17 cellular contexts compared by ENCODE assay signal in genomic region chr17:64083093-64083492, GRCh38. TPM values are rescaled to one million over a fixed set of nuclear protein-coding genes. Genes with fewer than 3 reads are reported as not detected.
DNase-seq lines count a peak whose midpoint lies in the region; ATAC-seq, FAIRE-seq and TF ChIP-seq lines count a peak whose summit lies in the region.
"Had no signal": no experiment of that assay in that cellular context is flagged by ENCODE, and none has a peak within 500 bp of the region (broad histone marks: within the 10 kb centered on the region; RNA-seq: fewer than 3 reads in every experiment).

No MANE protein-coding gene starts in this region.

- H3K9me3 ChIP-seq in RWPE2 (ENCODE audit: severe bottlenecking) (no peaks in the 10 kb centered on the region), keratinocyte (ENCODE audit: control insufficient read depth, low read depth, low read length) (no peaks in the 10 kb centered on the region), thyroid gland (no peaks in the 10 kb centered on the region)
- H3K9me3 ChIP-seq: suprapubic skin had no signal

- peaks cover 2% of the 10 kb centered on the region for H3K79me2 ChIP-seq in keratinocyte (ENCODE audit: control insufficient read depth, insufficient read depth, low read length)

- no peak for TF ChIP-seq CTCF in RWPE2 (IDR thresholded peaks at IDR 0.05; ENCODE audit: poor library complexity, severe bottlenecking)
- TF ChIP-seq CTCF in keratinocyte (optimal IDR thresholded peaks at IDR 0.05 in 1 of 3, IDR thresholded peaks at IDR 0.05 in 1 of 3, conservative IDR thresholded peaks at IDR 0.05 in 1 of 3; ENCODE audit: extremely low read depth in 1 of 3, insufficient read depth in 2 of 3, low read length in 3 of 3) = no peak
- TF ChIP-seq CTCF in thyroid gland (IDR thresholded peaks at IDR 0.05) = no peak

- DNase-seq in activated CD4-positive, alpha-beta T cell treated with anti-CD3 and anti-CD28 coated beads, Interleukin-2, amount 10 ng/mL, durations not matched to agents 7 days and 5 days = no peak
- no peak for DNase-seq in activated CD4-positive, alpha-beta T cell treated with anti-CD3 and anti-CD28 coated beads, Interleukin-2, amount 50 U/mL, for 48 hours
- DNase-seq in RWPE2 (ENCODE audit: low spot score) (no peak), keratinocyte (ENCODE audit: low read depth, low spot score) (no peak), thyroid gland (no peak), KG1 (lab: John Stamatoyannopoulos, UW) (no peak), middle frontal gyrus (ENCODE audit: extremely low spot score, low spot score) (no peak), NCI-H774 (lab: John Stamatoyannopoulos, UW) (no peak)
- DNase-seq: activated naive CD4-positive, alpha-beta T cell treated with anti-CD3 and anti-CD28 coated beads for 36 hours; central memory CD4-positive, alpha-beta T cell; left colon; NCI-H1105; NCI-H345; T-helper 2 cell had no signal

- H2AFZ ChIP-seq in keratinocyte (ENCODE audit: control insufficient read depth, low read length) = no peak overlapping the region

- H3K4me3 Mint-ChIP-seq in activated CD4-positive, alpha-beta T cell treated with anti-CD3 and anti-CD28 coated beads, Interleukin-2, amount 10 ng/mL, durations not matched to agents 7 days and 5 days = peak overlapping the region; percentile 34
- H3K4me3 Mint-ChIP-seq: nephron had no signal

- no peaks in the 10 kb centered on the region for H3K27me3 ChIP-seq in RWPE2 (ENCODE audit: insufficient read depth, poor library complexity, severe bottlenecking)
- no peaks in the 10 kb centered on the region for H3K27me3 ChIP-seq in keratinocyte (ENCODE audit: control insufficient read depth, extremely low read depth, insufficient read depth, low read length)
- H3K27me3 ChIP-seq in thyroid gland = no peaks in the 10 kb centered on the region
- H3K27me3 ChIP-seq: suprapubic skin had no signal

- H3K9me3 Mint-ChIP-seq in activated CD4-positive, alpha-beta T cell treated with anti-CD3 and anti-CD28 coated beads, Interleukin-2, amount 10 ng/mL, durations not matched to agents 7 days and 5 days = no peaks in the 10 kb centered on the region
- H3K9me3 Mint-ChIP-seq: activated naive CD4-positive, alpha-beta T cell treated with anti-CD3 and anti-CD28 coated beads for 36 hours; nephron had no signal

- no peaks in the 10 kb centered on the region for H3K9me1 ChIP-seq in keratinocyte (ENCODE audit: control insufficient read depth, extremely low read depth, insufficient read depth, low read length)

- peak overlapping the region; percentile 64 for H3K9ac ChIP-seq in keratinocyte (ENCODE audit: control insufficient read depth, extremely low read depth, insufficient read depth, low read length)

- H3K36me3 Mint-ChIP-seq in activated CD4-positive, alpha-beta T cell treated with anti-CD3 and anti-CD28 coated beads, Interleukin-2, amount 10 ng/mL, durations not matched to agents 7 days and 5 days (ENCODE audit: low read depth) = peaks cover 38% of the 10 kb centered on the region

- 80 to 85% methylated on average over 3 of the region's 3 CpGs for WGBS in thyroid gland, 2 donors

- H3K27ac ChIP-seq in RWPE2 (ENCODE audit: poor library complexity, severe bottlenecking) = peak overlapping the region; percentile 83
- H3K27ac ChIP-seq in keratinocyte (ENCODE audit: control insufficient read depth, insufficient read depth, low read length) = peak overlapping the region; percentile 91
- H3K27ac ChIP-seq in thyroid gland = peak overlapping the region; percentile 72 to 77 (median 72)

- dilution Hi-C loops in keratinocyte (cut with MboI; ENCODE audit: extremely low pct_ligation_motif_present, low sequenced_read_pairs) = no loop called here

- H3K36me3 ChIP-seq in RWPE2 (ENCODE audit: low read depth) = no peaks in the 10 kb centered on the region
- H3K36me3 ChIP-seq in keratinocyte (ENCODE audit: control insufficient read depth in 2 of 2, extremely low read depth in 1 of 2, insufficient read depth in 2 of 2, low read length in 2 of 2) = peaks cover 2 to 13% of the 10 kb centered on the region in 2 experiments
- H3K36me3 ChIP-seq in thyroid gland = no peaks in the 10 kb centered on the region

- intact Hi-C loops in thyroid gland (cut with DNase I) = no loop called here

- H3K27me3 Mint-ChIP-seq in activated CD4-positive, alpha-beta T cell treated with anti-CD3 and anti-CD28 coated beads, Interleukin-2, amount 10 ng/mL, durations not matched to agents 7 days and 5 days = no peaks in the 10 kb centered on the region

- H3K4me3 ChIP-seq in RWPE2 (ENCODE audit: severe bottlenecking) (no peak overlapping the region), keratinocyte (ENCODE audit: control insufficient read depth in 2 of 3, extremely low read depth in 1 of 3, insufficient read depth in 2 of 3, low read depth in 1 of 3, low read length in 3 of 3) (no peak overlapping the region), thyroid gland (replicated peaks in 1 of 3) (no peak overlapping the region)
- H3K4me3 ChIP-seq: suprapubic skin had no signal

- no peak overlapping the region for H3K4me2 ChIP-seq in keratinocyte (ENCODE audit: control insufficient read depth, extremely low read depth, insufficient read depth, low read depth, low read length)

- FAIRE-seq in keratinocyte (lab: Jason Lieb, UNC) = no peak
- FAIRE-seq: HTR-8/SVneo had no signal

- POLR2A ChIA-PET in activated CD4-positive, alpha-beta T cell treated with anti-CD3 and anti-CD28 coated beads, Interleukin-2, amount 10 ng/mL, durations not matched to agents 7 days and 5 days (lab: Charles Lee) = no interaction called here

- H3K4me1 ChIP-seq in RWPE2 (ENCODE audit: insufficient read depth, poor library complexity, severe bottlenecking) (peaks cover 41% of the 10 kb centered on the region), keratinocyte (ENCODE audit: control insufficient read depth, extremely low read depth, insufficient read depth, low read length) (peaks cover 42% of the 10 kb centered on the region), thyroid gland (peaks cover 22 to 52% of the 10 kb centered on the region in 2 donors)

- CTCF ChIA-PET in activated CD4-positive, alpha-beta T cell treated with anti-CD3 and anti-CD28 coated beads, Interleukin-2, amount 10 ng/mL, durations not matched to agents 7 days and 5 days (lab: Charles Lee) = interaction anchor here (0.6 kb wide), 1 partner anchor 65 kb away, joined by 3 read pairs; no protein-coding TSS in a partner anchor

- no peak overlapping the region for H3K27ac Mint-ChIP-seq in activated CD4-positive, alpha-beta T cell treated with anti-CD3 and anti-CD28 coated beads, Interleukin-2, amount 10 ng/mL, durations not matched to agents 7 days and 5 days
- H3K27ac Mint-ChIP-seq: activated naive CD4-positive, alpha-beta T cell treated with anti-CD3 and anti-CD28 coated beads for 36 hours had no signal

- H3K4me1 Mint-ChIP-seq in activated CD4-positive, alpha-beta T cell treated with anti-CD3 and anti-CD28 coated beads, Interleukin-2, amount 10 ng/mL, durations not matched to agents 7 days and 5 days = peaks cover 29% of the 10 kb centered on the region

- no peak for ATAC-seq in RWPE2 (ENCODE audit: low read depth)

- no peaks in the 10 kb centered on the region for H4K20me1 ChIP-seq in keratinocyte (ENCODE audit: control insufficient read depth, extremely low read depth, insufficient read depth, low read length)

- no peak for TF ChIP-seq POLR2A in thyroid gland (IDR thresholded peaks at IDR 0.05)

RNA-seq across cellular contexts. Expression of gene ERN1, which starts 46.9 kb away (rescaled TPM):
- total RNA-seq in activated CD4-positive, alpha-beta T cell treated with anti-CD3 and anti-CD28 coated beads, Interleukin-2, amount 10 ng/mL, durations not matched to agents 7 days and 5 days = 10 to 100 TPM; 50.1 to 57.5 TPM
- polyA plus RNA-seq in keratinocyte = 5.4 to 7.1 TPM (median 7.1 TPM) in 3 replicates
- 3.6 TPM for polyA plus RNA-seq in keratinocyte (2011; ENCODE audit: low read depth)
- 3.5 and 5.0 TPM in 2 replicates for polyA plus RNA-seq in keratinocyte (2011; cell fraction: cytosol; rRNA removed)
- 23.0 and 26.6 TPM in 2 replicates for polyA plus RNA-seq in keratinocyte (2011; cell fraction: nucleus; rRNA removed)
- 4.8 and 10.7 TPM in 2 replicates for polyA plus RNA-seq in keratinocyte (2012; ENCODE audit: low replicate concordance)
- 14.4 to 28.3 TPM (median 18.1 TPM) in 3 replicates for polyA minus RNA-seq in keratinocyte
- 7.1 TPM for polyA minus RNA-seq in keratinocyte (2011; cell fraction: cytosol; rRNA and poly(A)+ RNA removed)
- 17.1 and 29.8 TPM in 2 replicates for polyA minus RNA-seq in keratinocyte (2011; cell fraction: nucleus; rRNA and poly(A)+ RNA removed)
- total RNA-seq in thyroid gland = 10 to 100 TPM in 3 of 4 donors, 1 to 10 TPM in 1; 9.5 to 20.2 (median 12.8) TPM
